Comparison of ENCODE assay signal across 7 cellular contexts in genomic region chr1:116910379-116911165, GRCh38. TPM values are rescaled to one million over a fixed set of nuclear protein-coding genes. Genes with fewer than 3 reads are reported as not detected.
DNase-seq lines count a peak whose midpoint lies in the region; ATAC-seq, FAIRE-seq and TF ChIP-seq lines count a peak whose summit lies in the region.

No MANE protein-coding gene starts in this region.

- DNase-seq in GM23338 (ENCODE audit: low spot score) (peak; percentile 79), SJCRH30 (peak; percentile 46 to 62), astrocyte (ENCODE audit: low read depth) (no peak), iPS-NIHi7 (ENCODE audit: extremely low spot score) (peak; percentile 65), cerebellar nuclear complex (lab: John Stamatoyannopoulos, UW) (no peak)
- DNase-seq in stimulated activated CD4-positive, alpha-beta T cell treated with anti-CD3 and anti-CD28 coated beads, Interleukin-1b, Interleukin-23, amount 100 ng/mL, for 4 hours (ENCODE audit: low read depth in 2 of 2) = peak; percentile 25 to 47

- H3F3A ChIP-seq in GM23338 (replicated peaks; ENCODE audit: low read depth) = no peaks in the 10 kb centered on the region

- H3K36me3 Mint-ChIP-seq in GM23338 (ENCODE audit: low read depth) (no peaks in the 10 kb centered on the region; the same call in 2 of the 3 replicates), astrocyte (ENCODE audit: low read depth, unreplicated experiment) (no peaks in the 10 kb centered on the region)

- H2AFZ ChIP-seq in GM23338 = peak overlapping the region; percentile 90; the same call in 1 of the 2 replicates
- H2AFZ ChIP-seq in astrocyte (ENCODE audit: low read depth, low read length) = peak overlapping the region; percentile 82

- H3K4me1 Mint-ChIP-seq in GM23338 = peaks cover 29% of the 10 kb centered on the region
- H3K4me1 Mint-ChIP-seq in astrocyte (ENCODE audit: low read depth, unreplicated experiment) = peaks cover 7% of the 10 kb centered on the region

- H3K4me3 Mint-ChIP-seq in GM23338 (no peak overlapping the region), astrocyte (ENCODE audit: unreplicated experiment) (no peak overlapping the region)

- peak overlapping the region; percentile 88 for H3K9ac ChIP-seq in astrocyte (ENCODE audit: low read length)

- H3K9me3 Mint-ChIP-seq in GM23338 (no peaks in the 10 kb centered on the region), astrocyte (ENCODE audit: unreplicated experiment) (no peaks in the 10 kb centered on the region)

- H3K4me1 ChIP-seq in GM23338 (ENCODE audit: insufficient read depth) (peaks cover 36% of the 10 kb centered on the region), SJCRH30 (peaks cover 9% of the 10 kb centered on the region; the same call in 1 of the 2 replicates), astrocyte (ENCODE audit: insufficient read depth, low read length) (peaks cover 22% of the 10 kb centered on the region)

- H3K9me3 ChIP-seq in SJCRH30 (replicated peaks) = no peaks in the 10 kb centered on the region
- H3K9me3 ChIP-seq in astrocyte (ENCODE audit: insufficient read depth, low read depth, low read length) = no peaks in the 10 kb centered on the region

- ATAC-seq in GM23338 (peak; percentile 25), HG03097 (IDR thresholded peaks at IDR 0.05; ENCODE audit: low FRiP score, unreplicated experiment) (no peak)

- no peaks in the 10 kb centered on the region for H3K27me3 ChIP-seq in GM23338 (ENCODE audit: insufficient read depth)
- no peaks in the 10 kb centered on the region for H3K27me3 ChIP-seq in SJCRH30
- H3K27me3 ChIP-seq in astrocyte (ENCODE audit: insufficient read depth, low read length) = no peaks in the 10 kb centered on the region

- H3K27ac ChIP-seq in GM23338 (ENCODE audit: low read depth) = no peak overlapping the region
- H3K27ac ChIP-seq in SJCRH30 = peak overlapping the region; percentile 79
- H3K27ac ChIP-seq in astrocyte (ENCODE audit: low read depth, low read length) = peak overlapping the region; percentile 60

- peaks cover 9% of the 10 kb centered on the region for H3K27me3 Mint-ChIP-seq in GM23338 (ENCODE audit: insufficient read depth, low read depth, poor library complexity)
- peaks cover 4% of the 10 kb centered on the region for H3K27me3 Mint-ChIP-seq in astrocyte (ENCODE audit: low read depth, unreplicated experiment)

- peak overlapping the region; percentile 100 for H3K4me2 ChIP-seq in GM23338
- peak overlapping the region; percentile 93 for H3K4me2 ChIP-seq in astrocyte (ENCODE audit: low read length)

- no peak overlapping the region for H3K27ac Mint-ChIP-seq in GM23338
- no peak overlapping the region for H3K27ac Mint-ChIP-seq in astrocyte (ENCODE audit: unreplicated experiment)

- no peak for TF ChIP-seq CTCF in GM23338 (conservative IDR thresholded peaks at IDR 0.05; ENCODE audit: low read depth in 2 of 2)
- TF ChIP-seq CTCF in astrocyte (IDR thresholded peaks at IDR 0.05; ENCODE audit: insufficient read depth, low read depth, low read length) = no peak

- peaks cover 47% of the 10 kb centered on the region for H3K79me2 ChIP-seq in GM23338 (replicated peaks; ENCODE audit: insufficient read depth)
- H3K79me2 ChIP-seq in astrocyte (ENCODE audit: insufficient read depth, low read length) = peaks cover 49% of the 10 kb centered on the region

- H3K36me3 ChIP-seq in GM23338 (ENCODE audit: insufficient read depth) = peaks cover 11% of the 10 kb centered on the region; the same call in 1 of the 2 replicates
- no peaks in the 10 kb centered on the region; the same call in 1 of the 2 replicates for H3K36me3 ChIP-seq in SJCRH30
- no peaks in the 10 kb centered on the region for H3K36me3 ChIP-seq in astrocyte (ENCODE audit: insufficient read depth, low read length)

- no peak for FAIRE-seq in astrocyte (lab: Jason Lieb, UNC)

- H3K9me2 ChIP-seq in GM23338 (ENCODE audit: insufficient read depth) = no peaks in the 10 kb centered on the region

- H3K4me3 ChIP-seq in GM23338 (peak overlapping the region; percentile 97), SJCRH30 (peak overlapping the region; percentile 88), astrocyte (ENCODE audit: insufficient read depth, low read depth, low read length) (peak overlapping the region; percentile 65)

- H4K20me1 ChIP-seq in GM23338 (replicated peaks; ENCODE audit: insufficient read depth) (peaks cover 8% of the 10 kb centered on the region), astrocyte (ENCODE audit: insufficient read depth, low read length) (peaks cover 35% of the 10 kb centered on the region)

TF ChIP-seq in GM23338, 12 proteins besides CTCF, POLR2A, EP300 and RAD21:
- TF ChIP-seq ZNF462 (CRISPR knock-in tag; IDR thresholded peaks at IDR 0.05) (no peak), NANOG (IDR thresholded peaks at IDR 0.05; ENCODE audit: borderline replicate concordance) (no peak), ZNF331 (CRISPR knock-in tag; IDR thresholded peaks at IDR 0.05; ENCODE audit: low read depth) (no peak), EZH2phosphoT487 (IDR thresholded peaks at IDR 0.05; ENCODE audit: unreplicated experiment) (no peak), CREB1 (CRISPR knock-in tag; IDR thresholded peaks at IDR 0.05; ENCODE audit: low read depth) (no peak), JUNB (IDR thresholded peaks at IDR 0.05; ENCODE audit: unreplicated experiment) (no peak)

RNA-seq across cellular contexts. Expression of gene PTGFRN, which starts 0.9 kb away (rescaled TPM):
- total RNA-seq in GM23338 (2014; rRNA removed; shearing (Covaris generic)) = 21.8 and 32.7 TPM in 2 replicates
- 17.4 and 30.0 TPM in 2 replicates for polyA plus RNA-seq in GM23338 (2016; fragmentation: Nextera tagmentation; extraction: Ambion mirVana)
- total RNA-seq in SJCRH30 (2014; rRNA removed; shearing (Covaris generic)) = 146 and 148 TPM in 2 replicates
- total RNA-seq in astrocyte = 157 and 213 TPM in 2 replicates

Comparison
In these comparisons a context has a peak if more than half of its experiments do, and no peak if none do; other contexts are left out.
1. DNase-seq: peak in GM23338 (single experiment), SJCRH30 (2 of 2), iPS-NIHi7 (single experiment) and stimulated activated CD4-positive, alpha-beta T cell treated with anti-CD3 and anti-CD28 coated beads, Interleukin-1b, Interleukin-23, amount 100 ng/mL, for 4 hours (2 of 2); none in astrocyte (single experiment) and cerebellar nuclear complex (0 of 2).
2. Peak in every context shown above with its lines, with median percentiles within 50 percentile points of each other: H3K4me3 ChIP-seq.